In the genomic region with DNA sequence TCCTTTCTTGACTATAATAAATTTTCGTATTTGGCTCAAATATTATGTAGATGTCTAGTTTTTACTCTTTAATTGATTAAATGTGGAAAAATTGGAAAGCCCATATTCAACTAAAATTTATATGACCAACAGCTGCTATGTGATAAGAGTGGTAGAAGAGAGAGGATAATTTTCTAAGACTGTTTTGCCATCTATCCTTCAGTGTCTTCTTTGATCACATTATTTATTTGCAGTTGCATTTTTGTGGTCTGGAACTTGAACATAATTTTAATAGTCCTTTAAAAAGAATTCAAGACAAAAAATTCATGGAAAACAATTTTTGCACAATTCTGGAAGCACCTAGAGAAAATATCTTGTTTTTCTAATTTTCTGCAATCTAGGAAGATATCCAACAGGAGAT, we compare ENCODE assay signal across 16 cellular contexts.
DNase-seq lines count a peak whose midpoint lies in the region; ATAC-seq and TF ChIP-seq lines count a peak whose summit lies in the region.
"Had no signal": no experiment of that assay in that cellular context is flagged by ENCODE, and none has a peak within 500 bp of the region (broad histone marks: within the 10 kb centered on the region; RNA-seq: fewer than 3 reads in every experiment).

No MANE protein-coding gene starts in this region.

- intact Hi-C loops in natural killer cell (cut with micrococcal nuclease) (no loop called here), esophagus squamous epithelium (cut with DNase I) (no loop called here)

- H3K27ac ChIP-seq in esophagus squamous epithelium, result no peak overlapping the region
- H3K27ac ChIP-seq: A549; BLaER1 treated with 17β-estradiol and CSF1 and Interleukin-3, amounts not matched to agents 10 nM and 100 nM had no signal

- WGBS in esophagus squamous epithelium, 2 donors, result 82 to 92% methylated on average over 1 of the region's 1 CpG

- H3K4me3 ChIP-seq in fibroblast of the aortic adventitia (ENCODE audit: low read depth, low read length) (no peak overlapping the region), esophagus squamous epithelium (no peak overlapping the region)
- H3K4me3 ChIP-seq: A549; BLaER1 treated with 17β-estradiol and CSF1 and Interleukin-3, amounts not matched to agents 10 nM and 100 nM had no signal

- DNase-seq in EL (peak; percentile 17), HFFc6 (no peak), fibroblast of the aortic adventitia (ENCODE audit: low read depth) (peak; percentile 59), NCI-H2196 (lab: John Stamatoyannopoulos, UW; ENCODE audit: unreplicated experiment) (no peak), natural killer cell (no peak), esophagus squamous epithelium (lab: John Stamatoyannopoulos, UW) (no peak)
- no peak for DNase-seq in central memory CD4-positive, alpha-beta T cell
- DNase-seq: Calu3; CD4-positive, CD25-positive, alpha-beta regulatory T cell; DMS79 treated with DMSO at 0.1 percent for 48 hours; GOT3; H9; KG1 had no signal

- H3K27me3 Mint-ChIP-seq in HFFc6 (ENCODE audit: insufficient read depth) (peaks cover 1% of the 10 kb centered on the region; the same call in 1 of the 2 replicates), natural killer cell (ENCODE audit: low read depth in 2 of 2) (peaks cover 18 to 28% of the 10 kb centered on the region in 2 donors)
- H3K27me3 Mint-ChIP-seq: IgD-negative memory B cell had no signal

- H3K9me3 Mint-ChIP-seq in HFFc6 (peaks cover 27% of the 10 kb centered on the region), natural killer cell (peaks cover under 1 to 14% of the 10 kb centered on the region in 2 donors)

- H3K4me1 ChIP-seq in esophagus squamous epithelium, result no peaks in the 10 kb centered on the region
- H3K4me1 ChIP-seq: BLaER1 treated with 17β-estradiol and CSF1 and Interleukin-3, amounts not matched to agents 10 nM and 100 nM had no signal

- H3K4me3 Mint-ChIP-seq in HFFc6, result no peak overlapping the region
- H3K4me3 Mint-ChIP-seq in natural killer cell, result no peak overlapping the region
- H3K4me3 Mint-ChIP-seq: CD4-positive, CD25-positive, alpha-beta regulatory T cell; H9; IgD-negative memory B cell had no signal

- H3K27me3 ChIP-seq in esophagus squamous epithelium, result no peaks in the 10 kb centered on the region
- H3K27me3 ChIP-seq: BLaER1 treated with 17β-estradiol and CSF1 and Interleukin-3, amounts not matched to agents 10 nM and 100 nM had no signal

- no peak for ATAC-seq in natural killer cell
- ATAC-seq: A549 had no signal

- H3K27ac Mint-ChIP-seq in HFFc6 (peak overlapping the region; percentile 42; the same call in 1 of the 2 replicates), natural killer cell (no peak overlapping the region)
- H3K27ac Mint-ChIP-seq: CD4-positive, CD25-positive, alpha-beta regulatory T cell; H9; IgD-negative memory B cell had no signal

- H3K36me3 ChIP-seq in esophagus squamous epithelium, result no peaks in the 10 kb centered on the region
- H3K36me3 ChIP-seq: BLaER1 treated with 17β-estradiol and CSF1 and Interleukin-3, amounts not matched to agents 10 nM and 100 nM had no signal

- H3K9me3 ChIP-seq in esophagus squamous epithelium, result peaks cover 0 to 9% (median 0%) of the 10 kb centered on the region in 3 donors
- H3K9me3 ChIP-seq: A549 had no signal

- TF ChIP-seq CTCF in HFFc6 (IDR thresholded peaks at IDR 0.05) (no peak), fibroblast of the aortic adventitia (IDR thresholded peaks at IDR 0.05; ENCODE audit: insufficient read depth, low read length) (no peak), natural killer cell (IDR thresholded peaks at IDR 0.05) (no peak), esophagus squamous epithelium (IDR thresholded peaks at IDR 0.05) (no peak)

- no peak for TF ChIP-seq POLR2A in esophagus squamous epithelium (IDR thresholded peaks at IDR 0.05)

- H3K4me1 Mint-ChIP-seq in HFFc6 (ENCODE audit: low read depth) (peaks cover 57% of the 10 kb centered on the region), natural killer cell (no peaks in the 10 kb centered on the region)
- H3K4me1 Mint-ChIP-seq: CD4-positive, CD25-positive, alpha-beta regulatory T cell; IgD-negative memory B cell had no signal

- H3K36me3 Mint-ChIP-seq in HFFc6 (ENCODE audit: low read depth) (peaks cover 41% of the 10 kb centered on the region), natural killer cell (no peaks in the 10 kb centered on the region)
- H3K36me3 Mint-ChIP-seq: CD4-positive, CD25-positive, alpha-beta regulatory T cell; IgD-negative memory B cell had no signal

Comparison
In these comparisons a context has a peak if more than half of its experiments do, and no peak if none do; other contexts are left out.
1. DNase-seq: peak in EL (single experiment) and fibroblast of the aortic adventitia (single experiment); none in HFFc6 (single experiment), NCI-H2196 (single experiment), natural killer cell (single experiment), central memory CD4-positive, alpha-beta T cell (single experiment) and esophagus squamous epithelium (single experiment).